In genomic region chr12:57845478-57846284, GRCh38 we compare ENCODE assay signal across 8 cellular contexts. TPM values are rescaled to one million over a fixed set of nuclear protein-coding genes. Genes with fewer than 3 reads are reported as not detected.
DNase-seq lines count a peak whose midpoint lies in the region; ATAC-seq and TF ChIP-seq lines count a peak whose summit lies in the region.

No MANE protein-coding gene starts in this region.

- no peaks in the 10 kb centered on the region for H3K27me3 ChIP-seq in mononuclear cell (ENCODE audit: insufficient read depth, low read length)

- TF ChIP-seq CTCF in epithelial cell of esophagus (IDR thresholded peaks at IDR 0.05; ENCODE audit: insufficient read depth, low read depth, low read length, missing control alignments): no peak

- peak; percentile 53 for DNase-seq in NCI-H226
- DNase-seq in activated T-cell treated with anti-CD3 and anti-CD28 coated beads for 4 hours: peak; percentile 45
- peak; percentile 50 for DNase-seq in epithelial cell of esophagus (ENCODE audit: low read depth)
- DNase-seq in stimulated activated naive CD4-positive, alpha-beta T cell treated with Interleukin-2 at 50 U/mL for 16 hours (lab: John Stamatoyannopoulos, UW): peak; percentile 69
- DNase-seq in NCI-H774 (lab: John Stamatoyannopoulos, UW): no peak

- no peaks in the 10 kb centered on the region for H3K9me3 ChIP-seq in mononuclear cell (ENCODE audit: low read depth, low read length)

- ATAC-seq in GM18502 (IDR thresholded peaks at IDR 0.05; ENCODE audit: poor library complexity, unreplicated experiment) (peak; percentile 25), HG02642 (IDR thresholded peaks at IDR 0.05; ENCODE audit: poor library complexity, unreplicated experiment) (peak; percentile 31)

- H3K4me3 ChIP-seq in epithelial cell of esophagus (ENCODE audit: low read length): peak overlapping the region; percentile 91
- H3K4me3 ChIP-seq in mononuclear cell (ENCODE audit: low read length): peak overlapping the region; percentile 94

- H3K4me1 ChIP-seq in mononuclear cell (ENCODE audit: insufficient read depth, low read length): peaks cover 56% of the 10 kb centered on the region

RNA-seq across cellular contexts. Expression of gene CTDSP2, which starts 0.8 kb away (rescaled TPM):
- total RNA-seq in mononuclear cell: 60.2 TPM

RNA-seq across cellular contexts. Expression of gene AVIL, which starts 27.1 kb away (rescaled TPM):
- total RNA-seq in mononuclear cell: 0.52 TPM
